In the genomic region with DNA sequence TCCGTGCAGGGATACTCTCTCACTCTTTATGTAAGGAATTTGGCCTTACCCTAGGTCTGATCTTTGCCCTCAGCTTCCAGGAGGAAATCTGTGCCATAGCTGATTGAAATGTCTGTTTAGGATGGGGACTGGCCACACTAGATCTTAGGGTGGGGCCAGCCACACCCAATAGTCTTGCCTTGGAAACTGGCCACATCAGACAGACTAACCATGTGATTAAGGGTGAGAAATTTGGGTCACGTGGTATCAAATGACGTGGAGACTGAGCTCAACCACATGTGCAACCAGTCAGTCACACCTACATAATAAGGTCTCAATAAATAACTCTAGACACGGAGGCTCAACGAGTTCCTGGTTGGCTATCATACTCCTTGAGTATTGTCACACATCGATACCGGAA, we compare ENCODE assay signal across 23 cellular contexts.
"Had no signal": no experiment of that assay in that cellular context is flagged by ENCODE, and none has a peak within 500 bp of the region (broad histone marks: within the 10 kb centered on the region; RNA-seq: fewer than 3 reads in every experiment).

No MANE protein-coding gene starts in this region.

- H3K4me1 ChIP-seq: heart right ventricle, suprapubic skin had no signal

- H3K4me3 ChIP-seq: body of pancreas, heart right ventricle, neural progenitor cell, skin epidermis, suprapubic skin had no signal

- H3K27ac Mint-ChIP-seq: activated CD4-positive, alpha-beta T cell treated with anti-CD3 and anti-CD28 coated beads, Interleukin-2, amount 10 ng/mL, durations not matched to agents 24 days and 14 days; activated CD8-positive, alpha-beta T cell treated with anti-CD3 and anti-CD28 coated beads for 36 hours; activated naive CD8-positive, alpha-beta T cell treated with anti-CD3 and anti-CD28 coated beads for 36 hours; activated T-helper 17 cell treated with anti-CD3 and anti-CD28 coated beads, Interleukin-2, amount 50 U/mL, for 72 hours; memory B cell; naive thymus-derived CD4-positive, alpha-beta T cell; neural progenitor cell; progenitor cell of endocrine pancreas; stimulated activated naive CD8-positive, alpha-beta T cell treated with anti-CD3 and anti-CD28 coated beads, Interleukin-15, amount 100 ng/mL, for 72 hours; type B pancreatic cell had no signal

- DNase-seq: activated CD4-positive, alpha-beta T cell treated with anti-CD3 and anti-CD28 coated beads, Interleukin-2, amount 10 ng/mL, durations not matched to agents 24 days and 14 days; activated CD8-positive, alpha-beta T cell treated with anti-CD3 and anti-CD28 coated beads for 36 hours; activated naive CD4-positive, alpha-beta T cell; activated naive CD8-positive, alpha-beta T cell treated with anti-CD3 and anti-CD28 coated beads for 36 hours; activated T-cell treated with anti-CD3 and anti-CD28 coated beads, Interleukin-2, amount 50 U/mL, for 1 hour; amniotic stem cell; body of pancreas; central memory CD4-positive, alpha-beta T cell; heart right ventricle; naive thymus-derived CD4-positive, alpha-beta T cell; stimulated activated CD4-positive, alpha-beta T cell treated with anti-CD3 and anti-CD28 coated beads, Interleukin-15, amount 100 ng/mL, for 24 hours; stimulated activated CD4-positive, alpha-beta T cell treated with anti-CD3 and anti-CD28 coated beads, Interleukin-2, amount 100 ng/mL, for 48 hours; stimulated activated naive CD8-positive, alpha-beta T cell treated with anti-CD3 and anti-CD28 coated beads, Interleukin-15, amount 100 ng/mL, for 72 hours; T1000 had no signal

- FAIRE-seq: colon, endometrium had no signal

- H3K4me2 ChIP-seq: neural progenitor cell had no signal

- H3K9me3 Mint-ChIP-seq: activated CD4-positive, alpha-beta T cell treated with anti-CD3 and anti-CD28 coated beads, Interleukin-2, amount 10 ng/mL, durations not matched to agents 24 days and 14 days; activated naive CD8-positive, alpha-beta T cell treated with anti-CD3 and anti-CD28 coated beads for 36 hours; neural progenitor cell; type B pancreatic cell had no signal

- H3K27me3 ChIP-seq: body of pancreas, heart right ventricle, neural progenitor cell, suprapubic skin had no signal

- H3K9ac ChIP-seq: neural progenitor cell had no signal

- H3K36me3 Mint-ChIP-seq: activated naive CD8-positive, alpha-beta T cell treated with anti-CD3 and anti-CD28 coated beads for 36 hours; memory B cell; naive thymus-derived CD4-positive, alpha-beta T cell; neural progenitor cell; type B pancreatic cell had no signal

- H3K27me3 Mint-ChIP-seq: activated CD4-positive, alpha-beta T cell treated with anti-CD3 and anti-CD28 coated beads, Interleukin-2, amount 10 ng/mL, durations not matched to agents 24 days and 14 days; activated CD8-positive, alpha-beta T cell treated with anti-CD3 and anti-CD28 coated beads for 36 hours; activated naive CD8-positive, alpha-beta T cell treated with anti-CD3 and anti-CD28 coated beads for 36 hours; activated T-helper 17 cell treated with anti-CD3 and anti-CD28 coated beads, Interleukin-2, amount 50 U/mL, for 72 hours; memory B cell; naive thymus-derived CD4-positive, alpha-beta T cell; progenitor cell of endocrine pancreas; stimulated activated naive CD8-positive, alpha-beta T cell treated with anti-CD3 and anti-CD28 coated beads, Interleukin-15, amount 100 ng/mL, for 72 hours had no signal

- H2AFZ ChIP-seq: neural progenitor cell had no signal

- H3K36me3 ChIP-seq: heart right ventricle, neural progenitor cell, suprapubic skin had no signal

- ATAC-seq: activated CD8-positive, alpha-beta T cell treated with anti-CD3 and anti-CD28 coated beads for 36 hours; activated T-helper 17 cell treated with anti-CD3 and anti-CD28 coated beads, Interleukin-2, amount 50 U/mL, for 72 hours; body of pancreas; heart right ventricle; naive thymus-derived CD4-positive, alpha-beta T cell; stimulated activated naive CD8-positive, alpha-beta T cell treated with anti-CD3 and anti-CD28 coated beads, Interleukin-15, amount 100 ng/mL, for 72 hours had no signal

- H3K9me3 ChIP-seq: body of pancreas, heart right ventricle, suprapubic skin had no signal

- H3K4me3 Mint-ChIP-seq: activated CD4-positive, alpha-beta T cell treated with anti-CD3 and anti-CD28 coated beads, Interleukin-2, amount 10 ng/mL, durations not matched to agents 24 days and 14 days; activated CD8-positive, alpha-beta T cell treated with anti-CD3 and anti-CD28 coated beads for 36 hours; activated naive CD8-positive, alpha-beta T cell treated with anti-CD3 and anti-CD28 coated beads for 36 hours; activated T-helper 17 cell treated with anti-CD3 and anti-CD28 coated beads, Interleukin-2, amount 50 U/mL, for 72 hours; memory B cell; naive thymus-derived CD4-positive, alpha-beta T cell; neural progenitor cell; stimulated activated naive CD8-positive, alpha-beta T cell treated with anti-CD3 and anti-CD28 coated beads, Interleukin-15, amount 100 ng/mL, for 72 hours; type B pancreatic cell had no signal

- H3K4me1 Mint-ChIP-seq: activated CD4-positive, alpha-beta T cell treated with anti-CD3 and anti-CD28 coated beads, Interleukin-2, amount 10 ng/mL, durations not matched to agents 24 days and 14 days; activated naive CD8-positive, alpha-beta T cell treated with anti-CD3 and anti-CD28 coated beads for 36 hours; activated T-helper 17 cell treated with anti-CD3 and anti-CD28 coated beads, Interleukin-2, amount 50 U/mL, for 72 hours; memory B cell; naive thymus-derived CD4-positive, alpha-beta T cell; stimulated activated naive CD8-positive, alpha-beta T cell treated with anti-CD3 and anti-CD28 coated beads, Interleukin-15, amount 100 ng/mL, for 72 hours had no signal

- H3K27ac ChIP-seq: body of pancreas, heart right ventricle, neural progenitor cell, suprapubic skin had no signal
